In genomic region chr10:69721690-69722310, GRCh38 we compare ENCODE assay signal across 11 cellular contexts.
DNase-seq lines count a peak whose midpoint lies in the region; ATAC-seq and TF ChIP-seq lines count a peak whose summit lies in the region.
"Had no signal": no experiment of that assay in that cellular context is flagged by ENCODE, and none has a peak within 500 bp of the region (broad histone marks: within the 10 kb centered on the region; RNA-seq: fewer than 3 reads in every experiment).

No MANE protein-coding gene starts in this region.

- DNase-seq in IMR-90, result peak; percentile 61
- DNase-seq in ascending aorta (ENCODE audit: low spot score in 2 of 2), result no peak
- peak; percentile 86 for DNase-seq in left cardiac atrium
- peak; percentile 79 to 85 for DNase-seq in gastrocnemius medialis
- DNase-seq in mesenteric fat pad (ENCODE audit: low spot score), result no peak
- no peak for DNase-seq in T1000 (lab: John Stamatoyannopoulos, UW)
- DNase-seq: activated CD8-positive, alpha-beta T cell treated with anti-CD3 and anti-CD28 coated beads for 36 hours; Karpas-422; NCI-H526 treated with DMSO at 0.1 percent for 48 hours; T-cell had no signal

- H3K4me1 ChIP-seq in IMR-90 (ENCODE audit: control insufficient read depth, insufficient read depth, low read length) (peaks cover 7% of the 10 kb centered on the region), ascending aorta (peaks cover 4 to 9% of the 10 kb centered on the region in 2 donors), gastrocnemius medialis (peaks cover 15 to 18% of the 10 kb centered on the region in 2 donors)

- BruUV-seq in IMR-90 (replicated peaks; lab: Mats Ljungman, UMichigan), result no TSS peak

- peak overlapping the region; percentile 83 for H3K14ac ChIP-seq in IMR-90 (replicated peaks; ENCODE audit: low read depth, low read length)

- TF ChIP-seq POLR2A in IMR-90 (IDR thresholded peaks at IDR 0.05; ENCODE audit: low read depth, low read length) (no peak), gastrocnemius medialis (IDR thresholded peaks at IDR 0.05) (no peak)

- no peak overlapping the region for H2AK9ac ChIP-seq in IMR-90 (replicated peaks; ENCODE audit: low read depth, low read length, poor library complexity)

- no peak overlapping the region for H3K4me3 ChIP-seq in IMR-90 (ENCODE audit: insufficient read depth, low read depth, low read length)
- H3K4me3 ChIP-seq in ascending aorta, result no peak overlapping the region
- H3K4me3 ChIP-seq in gastrocnemius medialis, result no peak overlapping the region

- H3K27ac ChIP-seq in IMR-90 (ENCODE audit: insufficient read depth, low read length) (peak overlapping the region; percentile 53; the same call in 1 of the 2 replicates), ascending aorta (peak overlapping the region; percentile 64 to 65), gastrocnemius medialis (peak overlapping the region; percentile 27 to 81 (median 79))

- peak overlapping the region; percentile 92 for H2BK120ac ChIP-seq in IMR-90 (ENCODE audit: low read depth, low read length)

- H4K20me1 ChIP-seq in IMR-90 (ENCODE audit: insufficient read depth, low read length), result no peaks in the 10 kb centered on the region

- H3K56ac ChIP-seq in IMR-90 (ENCODE audit: extremely low read depth, insufficient read depth, low read length), result no peak overlapping the region

- H2BK20ac ChIP-seq in IMR-90 (ENCODE audit: low read depth, low read length), result peak overlapping the region; percentile 63; the same call in 1 of the 2 replicates

- H2BK15ac ChIP-seq in IMR-90 (ENCODE audit: low read depth, low read length), result peak overlapping the region; percentile 62; the same call in 2 of the 3 replicates

- H4K91ac ChIP-seq in IMR-90 (ENCODE audit: insufficient read depth, low read depth, low read length), result peak overlapping the region; percentile 43

- peak overlapping the region; percentile 39 for H4K5ac ChIP-seq in IMR-90 (ENCODE audit: low read depth, low read length)

- peak overlapping the region; percentile 85; the same call in 1 of the 2 replicates for H3K4ac ChIP-seq in IMR-90 (ENCODE audit: low read depth, low read length)

- no peak overlapping the region for H3K9ac ChIP-seq in IMR-90 (ENCODE audit: low read depth, low read length)

- peak overlapping the region; percentile 61 for H2BK5ac ChIP-seq in IMR-90 (ENCODE audit: low read depth, low read length, poor library complexity, severe bottlenecking)

- H2AFZ ChIP-seq in IMR-90 (replicated peaks; ENCODE audit: low read length, poor library complexity), result peak overlapping the region; percentile 76

- H2AK5ac ChIP-seq in IMR-90 (ENCODE audit: low read depth, low read length), result peak overlapping the region; percentile 79; the same call in 1 of the 2 replicates

- H4K8ac ChIP-seq in IMR-90 (ENCODE audit: low read depth in 2 of 2, low read length in 2 of 2), result peak overlapping the region; percentile 44 to 89; a peak in 3 of 4 replicates

- H3K23ac ChIP-seq in IMR-90 (ENCODE audit: low read depth, low read length), result peak overlapping the region; percentile 73; the same call in 1 of the 2 replicates

- peak; percentile 73 for ATAC-seq in IMR-90 (ENCODE audit: low read depth)
- ATAC-seq in left cardiac atrium, result peak; percentile 92 to 93
- peak; percentile 96 to 98 for ATAC-seq in gastrocnemius medialis
- no peak for ATAC-seq in HG02973 (IDR thresholded peaks at IDR 0.05; ENCODE audit: unreplicated experiment)
- ATAC-seq: activated CD8-positive, alpha-beta T cell treated with anti-CD3 and anti-CD28 coated beads for 36 hours; T-cell had no signal

- H3K9me1 ChIP-seq in IMR-90 (ENCODE audit: insufficient read depth, low read length), result peaks cover 4% of the 10 kb centered on the region; the same call in 1 of the 2 replicates

- CTCF ChIA-PET in IMR-90 (lab: Yijun Ruan, JAX), result interaction anchor here (1.2 to 1.4 kb wide), 2 partner anchors 9 to 78 kb away, joined by 3 to 4 read pairs; no protein-coding TSS in a partner anchor

- WGBS in IMR-90 (ENCODE audit: extremely low coverage in 2 of 2, insufficient read length in 1 of 2), 2 experiments, result no CpG with 5 or more reads among the region's 10 CpGs

- no peak for TF ChIP-seq RAD21 in IMR-90 (IDR thresholded peaks at IDR 0.05; ENCODE audit: low read length)

- no peak for TF ChIP-seq CTCF in IMR-90 (conservative IDR thresholded peaks at IDR 0.05; ENCODE audit: low read depth, low read length)
- TF ChIP-seq CTCF in ascending aorta (IDR thresholded peaks at IDR 0.05), result no peak
- no peak for TF ChIP-seq CTCF in gastrocnemius medialis (IDR thresholded peaks at IDR 0.05 in 4 of 5, conservative IDR thresholded peaks at IDR 0.05 in 1 of 5)

- H3K27me3 ChIP-seq in IMR-90 (ENCODE audit: control insufficient read depth, insufficient read depth, low read length) (no peaks in the 10 kb centered on the region; the same call in 1 of the 2 replicates), ascending aorta (no peaks in the 10 kb centered on the region), gastrocnemius medialis (no peaks in the 10 kb centered on the region)

- peak overlapping the region; percentile 66; the same call in 1 of the 2 replicates for H3K18ac ChIP-seq in IMR-90 (ENCODE audit: low read depth, low read length)

- dilution Hi-C loops in IMR-90 (cut with HindIII; ENCODE audit: low sequenced_read_pairs, unreplicated experiment), result no loop called here

- H3K9me3 ChIP-seq in IMR-90 (ENCODE audit: control insufficient read depth, insufficient read depth, low read length), result peaks cover 4% of the 10 kb centered on the region
- H3K9me3 ChIP-seq in ascending aorta, result no peaks in the 10 kb centered on the region
- H3K9me3 ChIP-seq in gastrocnemius medialis, result no peaks in the 10 kb centered on the region

- POLR2A ChIA-PET in IMR-90 (lab: Charles Lee; ENCODE audit: unreplicated experiment), result no interaction called here

- intact Hi-C loops in IMR-90 (cut with micrococcal nuclease) (no loop called here), ascending aorta (cut with DNase I) (loop anchor here (5.0 kb wide), 1 partner anchor 314 kb away; no protein-coding TSS in a partner anchor), left cardiac atrium (cut with DNase I) (no loop called here), gastrocnemius medialis (cut with DNase I; ENCODE audit: low total_unique reads) (loop anchor here (1.0 to 5.0 kb wide), 2 partner anchors 80 to 181 kb away; partner anchors contain the start of gene COL13A1)

- H3K79me1 ChIP-seq in IMR-90 (ENCODE audit: low read depth in 1 of 2, low read length in 2 of 2), result no peaks in the 10 kb centered on the region

- H3K4me2 ChIP-seq in IMR-90 (ENCODE audit: low read depth, low read length), result no peak overlapping the region

- H3K36me3 ChIP-seq in IMR-90 (ENCODE audit: control insufficient read depth, insufficient read depth, low read length) (no peaks in the 10 kb centered on the region), ascending aorta (no peaks in the 10 kb centered on the region), gastrocnemius medialis (no peaks in the 10 kb centered on the region)

- in situ Hi-C loops in IMR-90 (cut with MboI; ENCODE audit: low sequenced_read_pairs) (no loop called here), gastrocnemius medialis (cut with MboI; ENCODE audit: low sequenced_read_pairs in 4 of 4) (no loop called here)

TF ChIP-seq in IMR-90, 13 proteins besides CTCF, POLR2A, EP300 and RAD21:
- TF ChIP-seq CEBPB (IDR thresholded peaks at IDR 0.05; ENCODE audit: low read depth, low read length) (no peak), USF2 (IDR thresholded peaks at IDR 0.05; ENCODE audit: low read depth, low read length) (no peak), CHD1 (IDR thresholded peaks at IDR 0.05; ENCODE audit: low read depth, low read length) (no peak), MAZ (IDR thresholded peaks at IDR 0.05; ENCODE audit: borderline replicate concordance, low read depth, low read length) (no peak), BHLHE40 (IDR thresholded peaks at IDR 0.05; ENCODE audit: low read depth, low read length) (no peak), FOS (IDR thresholded peaks at IDR 0.05; ENCODE audit: low read depth, low read length) (no peak)
- TF ChIP-seq, protein P1, sequence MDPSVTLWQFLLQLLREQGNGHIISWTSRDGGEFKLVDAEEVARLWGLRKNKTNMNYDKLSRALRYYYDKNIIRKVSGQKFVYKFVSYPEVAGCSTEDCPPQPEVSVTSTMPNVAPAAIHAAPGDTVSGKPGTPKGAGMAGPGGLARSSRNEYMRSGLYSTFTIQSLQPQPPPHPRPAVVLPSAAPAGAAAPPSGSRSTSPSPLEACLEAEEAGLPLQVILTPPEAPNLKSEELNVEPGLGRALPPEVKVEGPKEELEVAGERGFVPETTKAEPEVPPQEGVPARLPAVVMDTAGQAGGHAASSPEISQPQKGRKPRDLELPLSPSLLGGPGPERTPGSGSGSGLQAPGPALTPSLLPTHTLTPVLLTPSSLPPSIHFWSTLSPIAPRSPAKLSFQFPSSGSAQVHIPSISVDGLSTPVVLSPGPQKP (IDR thresholded peaks at IDR 0.05; ENCODE audit: borderline replicate concordance, low read depth, low read length), result no peak

Comparison
In these comparisons a context has a peak if more than half of its experiments do, and no peak if none do; other contexts are left out.
1. DNase-seq: peak in IMR-90 (single experiment), left cardiac atrium (single experiment) and gastrocnemius medialis (2 of 2); none in ascending aorta (0 of 2), mesenteric fat pad (single experiment) and T1000 (single experiment).
2. intact Hi-C loops: an anchor here in ascending aorta (5.0 kb wide) and gastrocnemius medialis (1.0 to 5.0 kb wide); none called in IMR-90 and left cardiac atrium.
3. Peak in every context shown above with its lines, with median percentiles within 50 percentile points of each other: H3K27ac ChIP-seq.